In genomic region chr11:1875093-1875785, GRCh38 we compare ENCODE assay signal across 12 cellular contexts. TPM values are rescaled to one million over a fixed set of nuclear protein-coding genes. Genes with fewer than 3 reads are reported as not detected.
A peak's percentile ranks its signal among the peaks of the same experiment; 100 is the strongest.
DNase-seq lines count a peak whose midpoint lies in the region; ATAC-seq and TF ChIP-seq lines count a peak whose summit lies in the region.
"Had no signal": no experiment of that assay in that cellular context is flagged by ENCODE, and none has a peak within 500 bp of the region (broad histone marks: within the 10 kb centered on the region; RNA-seq: fewer than 3 reads in every experiment).

No MANE protein-coding gene starts in this region.

- H3K27me3 Mint-ChIP-seq in CD8-positive, alpha-beta T cell (ENCODE audit: low read depth): no peaks in the 10 kb centered on the region

- POLR2A ChIA-PET in CD8-positive, alpha-beta T cell (lab: Charles Lee): interaction anchor here (1.2 to 1.3 kb wide), 2 partner anchors 14 to 21 kb away, joined by 3 to 4 read pairs; no protein-coding TSS in a partner anchor

- H3K4me3 Mint-ChIP-seq in CD8-positive, alpha-beta T cell: no peak overlapping the region

- H3K36me3 ChIP-seq in CD8-positive, alpha-beta T cell (ENCODE audit: insufficient read depth, low read length): no peaks in the 10 kb centered on the region
- H3K36me3 ChIP-seq in SJCRH30: no peaks in the 10 kb centered on the region
- H3K36me3 ChIP-seq in right atrium auricular region: no peaks in the 10 kb centered on the region

- H3K27me3 ChIP-seq in CD8-positive, alpha-beta T cell (ENCODE audit: insufficient read depth, low read length): no peaks in the 10 kb centered on the region
- H3K27me3 ChIP-seq in SJCRH30: no peaks in the 10 kb centered on the region; the same call in 1 of the 2 replicates
- H3K27me3 ChIP-seq in right atrium auricular region: no peaks in the 10 kb centered on the region

- H3K9me3 ChIP-seq in CD8-positive, alpha-beta T cell (ENCODE audit: low read length): no peaks in the 10 kb centered on the region
- no peaks in the 10 kb centered on the region for H3K9me3 ChIP-seq in SJCRH30 (replicated peaks)
- H3K9me3 ChIP-seq in right atrium auricular region: no peaks in the 10 kb centered on the region

- ATAC-seq in CD8-positive, alpha-beta T cell: no peak
- ATAC-seq in HG02588 (IDR thresholded peaks at IDR 0.05; ENCODE audit: unreplicated experiment): no peak

- peaks cover 32% of the 10 kb centered on the region for H3K4me1 ChIP-seq in CD8-positive, alpha-beta T cell (ENCODE audit: insufficient read depth, low read length)
- peaks cover 31% of the 10 kb centered on the region for H3K4me1 ChIP-seq in SJCRH30
- peaks cover 0 to 59% of the 10 kb centered on the region in 2 donors for H3K4me1 ChIP-seq in right atrium auricular region

- H3K27ac Mint-ChIP-seq in CD8-positive, alpha-beta T cell: peak overlapping the region; percentile 82

- no peak overlapping the region for H3K27ac ChIP-seq in CD8-positive, alpha-beta T cell (ENCODE audit: low read depth, low read length)
- peak overlapping the region; percentile 90 for H3K27ac ChIP-seq in SJCRH30
- H3K27ac ChIP-seq in right atrium auricular region: peak overlapping the region; percentile 73 to 91
- H3K27ac ChIP-seq: SK-N-MC had no signal

- DNase-seq in CD8-positive, alpha-beta T cell: no peak
- DNase-seq in SJCRH30: peak; percentile 69 to 73
- no peak for DNase-seq in right atrium auricular region (ENCODE audit: low spot score)
- DNase-seq in posterior vena cava (ENCODE audit: low spot score): peak; percentile 78
- no peak for DNase-seq in GM03348 (ENCODE audit: low spot score)
- no peak for DNase-seq in superior temporal gyrus (ENCODE audit: extremely low spot score)
- DNase-seq in HPDE6-E6E7 (ENCODE audit: extremely low spot score): no peak
- DNase-seq: islet precursor cell, NCI-H446 had no signal

- intact Hi-C loops in CD8-positive, alpha-beta T cell (cut with DNase I, micrococcal nuclease): no loop called here
- intact Hi-C loops in posterior vena cava (cut with DNase I): no loop called here

- peaks cover 36% of the 10 kb centered on the region for H3K4me1 Mint-ChIP-seq in CD8-positive, alpha-beta T cell (ENCODE audit: low read depth)

- peaks cover 10% of the 10 kb centered on the region for H3K36me3 Mint-ChIP-seq in CD8-positive, alpha-beta T cell

- CTCF ChIA-PET in CD8-positive, alpha-beta T cell (lab: Charles Lee): interaction anchor here (1.0 to 4.2 kb wide), 4 partner anchors 24 to 276 kb away, joined by 4 to 12 read pairs (median 5); no protein-coding TSS in a partner anchor

- no peak for TF ChIP-seq CTCF in CD8-positive, alpha-beta T cell (IDR thresholded peaks at IDR 0.05)
- TF ChIP-seq CTCF in right atrium auricular region (IDR thresholded peaks at IDR 0.05): no peak

- no peaks in the 10 kb centered on the region for H3K9me3 Mint-ChIP-seq in CD8-positive, alpha-beta T cell

- no peak overlapping the region for H3K4me3 ChIP-seq in CD8-positive, alpha-beta T cell (ENCODE audit: low read depth, low read length)
- H3K4me3 ChIP-seq in SJCRH30 (peak overlapping the region; percentile 48), right atrium auricular region (no peak overlapping the region)
- H3K4me3 ChIP-seq: SK-N-MC had no signal

RNA-seq across cellular contexts. Expression of gene PRR33, which starts 16.5 kb away (rescaled TPM):
- total RNA-seq in CD8-positive, alpha-beta T cell: not detected
- total RNA-seq in SJCRH30 (2014; rRNA removed; shearing (Covaris generic)): 0.02 and 0.05 TPM in 2 replicates
- total RNA-seq in right atrium auricular region: under 1 TPM in 1 of 2 donors, not detected in 1; 0.33 TPM
- under 1 TPM in 1 of 2 donors, not detected in 1; 0.14 TPM for total RNA-seq in posterior vena cava
- total RNA-seq: epithelial cell of proximal tubule had no signal

RNA-seq across cellular contexts. Expression of gene LSP1, which starts 22.4 kb away (rescaled TPM):
- 100 to 1,000 TPM; 190 to 191 TPM for total RNA-seq in CD8-positive, alpha-beta T cell
- 15.0 and 15.4 TPM in 2 replicates for total RNA-seq in SJCRH30 (2014; rRNA removed; shearing (Covaris generic))
- total RNA-seq in right atrium auricular region (10 to 100 TPM in 1 of 2 donors, 1 to 10 TPM in 1; 7.9 to 12.1 TPM), posterior vena cava (100 to 1,000 TPM in 1 of 2 donors, 10 to 100 TPM in 1; 39.1 to 122 TPM)
- total RNA-seq: epithelial cell of proximal tubule had no signal

RNA-seq across cellular contexts. Expression of gene TNNI2, which starts 36.5 kb away (rescaled TPM):
- total RNA-seq in CD8-positive, alpha-beta T cell: under 1 TPM in 1 of 2 experiments, not detected in 1; 0.60 TPM
- total RNA-seq in SJCRH30 (2014; rRNA removed; shearing (Covaris generic)): 20.2 and 20.5 TPM in 2 replicates
- total RNA-seq in right atrium auricular region: not detected
- total RNA-seq in posterior vena cava: 1 to 10 TPM; 1.0 to 1.3 TPM
- total RNA-seq: epithelial cell of proximal tubule had no signal

RNA-seq across cellular contexts. Expression of gene SYT8, which starts 40.4 kb away (rescaled TPM):
- total RNA-seq in CD8-positive, alpha-beta T cell: not detected
- 1.7 and 2.7 TPM in 2 replicates for total RNA-seq in SJCRH30 (2014; rRNA removed; shearing (Covaris generic))
- total RNA-seq in right atrium auricular region (not detected), posterior vena cava (not detected)

RNA-seq across cellular contexts. Expression of gene TNNT3, which starts 44.3 kb away (rescaled TPM):
- 10 to 100 TPM; 18.6 to 19.2 TPM for total RNA-seq in CD8-positive, alpha-beta T cell
- 2.2 and 2.3 TPM in 2 replicates for total RNA-seq in SJCRH30 (2014; rRNA removed; shearing (Covaris generic))
- total RNA-seq in right atrium auricular region (10 to 100 TPM; 12.8 to 16.4 TPM), posterior vena cava (10 to 100 TPM; 17.9 to 45.3 TPM)
- total RNA-seq: epithelial cell of proximal tubule had no signal

Comparison
In these comparisons a context has a peak if more than half of its experiments do, and no peak if none do; other contexts are left out.
1. DNase-seq: peak in SJCRH30 (2 of 2) and posterior vena cava (single experiment); none in CD8-positive, alpha-beta T cell (0 of 7), right atrium auricular region (single experiment), GM03348 (single experiment), superior temporal gyrus (single experiment) and HPDE6-E6E7 (single experiment).